Comparison of ENCODE assay signal across 1 cellular context in the genomic region with DNA sequence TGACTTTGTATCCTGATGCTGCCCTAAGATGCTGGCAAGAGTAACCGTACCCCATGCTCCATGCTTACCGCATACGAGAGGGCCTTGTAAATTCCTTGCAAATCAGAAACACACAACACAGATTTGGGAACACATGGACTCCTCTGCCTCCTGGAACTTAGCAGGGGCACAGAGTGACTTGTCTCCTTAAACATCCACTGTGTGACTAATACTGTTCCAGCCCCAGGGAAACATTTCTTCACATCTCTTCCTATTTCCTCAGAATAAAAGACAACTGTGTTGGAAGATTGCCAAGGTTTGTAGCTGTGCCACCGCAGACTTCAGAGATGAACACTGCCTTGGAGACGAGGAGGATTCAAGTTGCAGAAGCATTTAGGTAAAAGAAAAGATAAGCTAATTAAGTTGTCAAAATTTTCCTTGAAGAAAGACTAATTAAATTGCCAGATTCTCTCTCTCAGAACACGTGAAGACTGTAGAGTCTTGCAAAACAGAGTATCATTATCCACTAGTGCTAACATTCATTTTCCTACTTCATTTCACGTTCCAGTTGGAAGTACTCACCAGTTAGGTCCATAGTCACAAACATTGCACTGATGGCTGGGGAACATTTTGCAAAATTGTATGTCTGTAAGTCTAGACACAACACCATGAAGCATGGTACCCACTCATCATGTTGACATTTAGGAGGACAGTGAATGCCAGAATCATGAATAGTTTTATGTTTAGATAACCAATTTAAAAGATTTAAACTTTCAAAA.
TF ChIP-seq lines count a peak whose summit lies in the region.

No MANE protein-coding gene starts in this region.

TF ChIP-seq in HepG2, 621 proteins besides CTCF, POLR2A, EP300 and RAD21 (continued from another document):
- TF ChIP-seq, protein P1, sequence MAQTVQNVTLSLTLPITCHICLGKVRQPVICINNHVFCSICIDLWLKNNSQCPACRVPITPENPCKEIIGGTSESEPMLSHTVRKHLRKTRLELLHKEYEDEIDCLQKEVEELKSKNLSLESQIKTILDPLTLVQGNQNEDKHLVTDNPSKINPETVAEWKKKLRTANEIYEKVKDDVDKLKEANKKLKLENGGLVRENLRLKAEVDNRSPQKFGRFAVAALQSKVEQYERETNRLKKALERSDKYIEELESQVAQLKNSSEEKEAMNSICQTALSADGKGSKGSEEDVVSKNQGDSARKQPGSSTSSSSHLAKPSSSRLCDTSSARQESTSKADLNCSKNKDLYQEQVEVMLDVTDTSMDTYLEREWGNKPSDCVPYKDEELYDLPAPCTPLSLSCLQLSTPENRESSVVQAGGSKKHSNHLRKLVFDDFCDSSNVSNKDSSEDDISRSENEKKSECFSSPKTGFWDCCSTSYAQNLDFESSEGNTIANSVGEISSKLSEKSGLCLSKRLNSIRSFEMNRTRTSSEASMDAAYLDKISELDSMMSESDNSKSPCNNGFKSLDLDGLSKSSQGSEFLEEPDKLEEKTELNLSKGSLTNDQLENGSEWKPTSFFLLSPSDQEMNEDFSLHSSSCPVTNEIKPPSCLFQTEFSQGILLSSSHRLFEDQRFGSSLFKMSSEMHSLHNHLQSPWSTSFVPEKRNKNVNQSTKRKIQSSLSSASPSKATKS (CRISPR knock-in tag; IDR thresholded peaks at IDR 0.05): no peak
- no peak for TF ChIP-seq ZNF282 (IDR thresholded peaks at IDR 0.05; ENCODE audit: partially characterized antibody)
- TF ChIP-seq MED1 (CRISPR knock-in tag; IDR thresholded peaks at IDR 0.05): no peak
- TF ChIP-seq ZNF644 (CRISPR knock-in tag; IDR thresholded peaks at IDR 0.05; ENCODE audit: low read depth): no peak
- no peak for TF ChIP-seq ASH2L (IDR thresholded peaks at IDR 0.05; ENCODE audit: insufficient read length, low read depth, low read length)
- TF ChIP-seq MBNL3 (CRISPR knock-in tag; conservative IDR thresholded peaks at IDR 0.05): no peak
- no peak for TF ChIP-seq ZNF777 (CRISPR knock-in tag; IDR thresholded peaks at IDR 0.05)
- no peak for TF ChIP-seq ZNF556 (CRISPR knock-in tag; IDR thresholded peaks at IDR 0.05; ENCODE audit: borderline replicate concordance)
- no peak for TF ChIP-seq PLRG1 (conservative IDR thresholded peaks at IDR 0.05)
- no peak for TF ChIP-seq MIXL1 (CRISPR knock-in tag; IDR thresholded peaks at IDR 0.05)
TF ChIP-seq in HepG2: peak in this region for 0.
